3 cellular contexts compared by ENCODE assay signal in the genomic region with DNA sequence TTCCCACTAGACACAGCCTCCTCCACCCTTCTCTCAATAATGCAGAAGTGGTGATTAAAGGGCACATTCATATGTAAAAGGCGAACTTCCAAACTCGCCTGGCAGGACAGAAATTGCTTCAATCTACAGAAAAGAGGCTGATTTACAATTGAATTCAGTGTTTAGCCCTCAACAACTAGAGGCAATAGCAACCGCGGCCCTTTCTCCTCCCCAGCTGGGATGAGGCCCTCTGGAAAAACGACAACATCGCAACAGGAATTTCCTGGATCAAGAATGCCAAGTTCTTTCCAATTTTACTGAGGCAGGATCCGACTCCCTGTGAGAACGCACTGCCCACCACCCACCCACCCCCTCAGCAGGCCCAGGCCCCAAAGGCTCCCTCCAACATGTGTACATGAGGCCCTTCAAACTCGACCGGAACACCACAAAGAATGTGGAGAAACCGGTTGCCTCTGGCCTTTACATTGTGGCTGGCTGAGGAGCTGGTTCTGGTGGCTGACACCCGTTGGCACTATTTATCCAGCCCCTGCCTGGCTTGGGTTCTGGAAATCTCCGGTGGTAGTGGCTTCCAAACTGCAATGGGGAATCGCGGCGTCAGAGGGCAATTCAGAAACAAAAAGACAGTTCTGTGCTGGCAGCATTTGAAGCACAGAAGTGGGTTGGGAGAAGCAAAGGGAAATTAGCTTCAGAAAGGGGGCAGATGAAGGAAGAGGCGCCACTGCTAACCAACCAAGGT.
TF ChIP-seq lines count a peak whose summit lies in the region.

No MANE protein-coding gene starts in this region.

TF ChIP-seq in SK-N-SH, 30 proteins besides CTCF, POLR2A, EP300 and RAD21 (continued from another document):
- TF ChIP-seq, protein P1, sequence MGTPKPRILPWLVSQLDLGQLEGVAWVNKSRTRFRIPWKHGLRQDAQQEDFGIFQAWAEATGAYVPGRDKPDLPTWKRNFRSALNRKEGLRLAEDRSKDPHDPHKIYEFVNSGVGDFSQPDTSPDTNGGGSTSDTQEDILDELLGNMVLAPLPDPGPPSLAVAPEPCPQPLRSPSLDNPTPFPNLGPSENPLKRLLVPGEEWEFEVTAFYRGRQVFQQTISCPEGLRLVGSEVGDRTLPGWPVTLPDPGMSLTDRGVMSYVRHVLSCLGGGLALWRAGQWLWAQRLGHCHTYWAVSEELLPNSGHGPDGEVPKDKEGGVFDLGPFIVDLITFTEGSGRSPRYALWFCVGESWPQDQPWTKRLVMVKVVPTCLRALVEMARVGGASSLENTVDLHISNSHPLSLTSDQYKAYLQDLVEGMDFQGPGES (IDR thresholded peaks at IDR 0.05; ENCODE audit: low read depth, low read length): no peak
- no peak for TF ChIP-seq FOSL2 (IDR thresholded peaks at IDR 0.05; ENCODE audit: borderline replicate concordance, low read depth)
- TF ChIP-seq CHD2 (IDR thresholded peaks at IDR 0.05; ENCODE audit: low read length, partially characterized antibody): no peak
- TF ChIP-seq GATA2 (CRISPR knock-in tag; IDR thresholded peaks at IDR 0.05): no peak
- TF ChIP-seq GABPA (IDR thresholded peaks at IDR 0.05; ENCODE audit: low read depth): no peak
- no peak for TF ChIP-seq RXRA (IDR thresholded peaks at IDR 0.05; ENCODE audit: borderline replicate concordance, low read depth)
- TF ChIP-seq, protein P2, sequence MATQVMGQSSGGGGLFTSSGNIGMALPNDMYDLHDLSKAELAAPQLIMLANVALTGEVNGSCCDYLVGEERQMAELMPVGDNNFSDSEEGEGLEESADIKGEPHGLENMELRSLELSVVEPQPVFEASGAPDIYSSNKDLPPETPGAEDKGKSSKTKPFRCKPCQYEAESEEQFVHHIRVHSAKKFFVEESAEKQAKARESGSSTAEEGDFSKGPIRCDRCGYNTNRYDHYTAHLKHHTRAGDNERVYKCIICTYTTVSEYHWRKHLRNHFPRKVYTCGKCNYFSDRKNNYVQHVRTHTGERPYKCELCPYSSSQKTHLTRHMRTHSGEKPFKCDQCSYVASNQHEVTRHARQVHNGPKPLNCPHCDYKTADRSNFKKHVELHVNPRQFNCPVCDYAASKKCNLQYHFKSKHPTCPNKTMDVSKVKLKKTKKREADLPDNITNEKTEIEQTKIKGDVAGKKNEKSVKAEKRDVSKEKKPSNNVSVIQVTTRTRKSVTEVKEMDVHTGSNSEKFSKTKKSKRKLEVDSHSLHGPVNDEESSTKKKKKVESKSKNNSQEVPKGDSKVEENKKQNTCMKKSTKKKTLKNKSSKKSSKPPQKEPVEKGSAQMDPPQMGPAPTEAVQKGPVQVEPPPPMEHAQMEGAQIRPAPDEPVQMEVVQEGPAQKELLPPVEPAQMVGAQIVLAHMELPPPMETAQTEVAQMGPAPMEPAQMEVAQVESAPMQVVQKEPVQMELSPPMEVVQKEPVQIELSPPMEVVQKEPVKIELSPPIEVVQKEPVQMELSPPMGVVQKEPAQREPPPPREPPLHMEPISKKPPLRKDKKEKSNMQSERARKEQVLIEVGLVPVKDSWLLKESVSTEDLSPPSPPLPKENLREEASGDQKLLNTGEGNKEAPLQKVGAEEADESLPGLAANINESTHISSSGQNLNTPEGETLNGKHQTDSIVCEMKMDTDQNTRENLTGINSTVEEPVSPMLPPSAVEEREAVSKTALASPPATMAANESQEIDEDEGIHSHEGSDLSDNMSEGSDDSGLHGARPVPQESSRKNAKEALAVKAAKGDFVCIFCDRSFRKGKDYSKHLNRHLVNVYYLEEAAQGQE (IDR thresholded peaks at IDR 0.05; ENCODE audit: low read depth, low read length): no peak
- TF ChIP-seq TCF12 (IDR thresholded peaks at IDR 0.05): no peak
- TF ChIP-seq, protein P3, sequence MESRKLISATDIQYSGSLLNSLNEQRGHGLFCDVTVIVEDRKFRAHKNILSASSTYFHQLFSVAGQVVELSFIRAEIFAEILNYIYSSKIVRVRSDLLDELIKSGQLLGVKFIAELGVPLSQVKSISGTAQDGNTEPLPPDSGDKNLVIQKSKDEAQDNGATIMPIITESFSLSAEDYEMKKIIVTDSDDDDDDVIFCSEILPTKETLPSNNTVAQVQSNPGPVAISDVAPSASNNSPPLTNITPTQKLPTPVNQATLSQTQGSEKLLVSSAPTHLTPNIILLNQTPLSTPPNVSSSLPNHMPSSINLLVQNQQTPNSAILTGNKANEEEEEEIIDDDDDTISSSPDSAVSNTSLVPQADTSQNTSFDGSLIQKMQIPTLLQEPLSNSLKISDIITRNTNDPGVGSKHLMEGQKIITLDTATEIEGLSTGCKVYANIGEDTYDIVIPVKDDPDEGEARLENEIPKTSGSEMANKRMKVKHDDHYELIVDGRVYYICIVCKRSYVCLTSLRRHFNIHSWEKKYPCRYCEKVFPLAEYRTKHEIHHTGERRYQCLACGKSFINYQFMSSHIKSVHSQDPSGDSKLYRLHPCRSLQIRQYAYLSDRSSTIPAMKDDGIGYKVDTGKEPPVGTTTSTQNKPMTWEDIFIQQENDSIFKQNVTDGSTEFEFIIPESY (IDR thresholded peaks at IDR 0.05; ENCODE audit: borderline replicate concordance, low read depth): no peak
- no peak for TF ChIP-seq ELF1 (IDR thresholded peaks at IDR 0.05)
- TF ChIP-seq FOXM1 (IDR thresholded peaks at IDR 0.05; ENCODE audit: low read depth): no peak
- TF ChIP-seq RFX5 (IDR thresholded peaks at IDR 0.05; ENCODE audit: low read length): no peak

TF ChIP-seq in SK-N-SH treated with all-trans-retinoic acid at 6 μM for 48 hours, 23 proteins besides CTCF, POLR2A, EP300 and RAD21 (continued from another document):
- TF ChIP-seq, protein P4, sequence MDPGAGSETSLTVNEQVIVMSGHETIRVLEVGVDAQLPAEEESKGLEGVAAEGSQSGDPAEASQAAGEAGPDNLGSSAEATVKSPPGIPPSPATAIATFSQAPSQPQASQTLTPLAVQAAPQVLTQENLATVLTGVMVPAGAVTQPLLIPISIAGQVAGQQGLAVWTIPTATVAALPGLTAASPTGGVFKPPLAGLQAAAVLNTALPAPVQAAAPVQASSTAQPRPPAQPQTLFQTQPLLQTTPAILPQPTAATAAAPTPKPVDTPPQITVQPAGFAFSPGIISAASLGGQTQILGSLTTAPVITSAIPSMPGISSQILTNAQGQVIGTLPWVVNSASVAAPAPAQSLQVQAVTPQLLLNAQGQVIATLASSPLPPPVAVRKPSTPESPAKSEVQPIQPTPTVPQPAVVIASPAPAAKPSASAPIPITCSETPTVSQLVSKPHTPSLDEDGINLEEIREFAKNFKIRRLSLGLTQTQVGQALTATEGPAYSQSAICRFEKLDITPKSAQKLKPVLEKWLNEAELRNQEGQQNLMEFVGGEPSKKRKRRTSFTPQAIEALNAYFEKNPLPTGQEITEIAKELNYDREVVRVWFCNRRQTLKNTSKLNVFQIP (CRISPR knock-in tag; IDR thresholded peaks at IDR 0.05; ENCODE audit: borderline replicate concordance, low read depth): no peak
- no peak for TF ChIP-seq TOX (CRISPR knock-in tag; IDR thresholded peaks at IDR 0.05; ENCODE audit: borderline replicate concordance)
- TF ChIP-seq ZNF565 (CRISPR knock-in tag; conservative IDR thresholded peaks at IDR 0.05; ENCODE audit: low read depth): no peak
- TF ChIP-seq, protein P5, sequence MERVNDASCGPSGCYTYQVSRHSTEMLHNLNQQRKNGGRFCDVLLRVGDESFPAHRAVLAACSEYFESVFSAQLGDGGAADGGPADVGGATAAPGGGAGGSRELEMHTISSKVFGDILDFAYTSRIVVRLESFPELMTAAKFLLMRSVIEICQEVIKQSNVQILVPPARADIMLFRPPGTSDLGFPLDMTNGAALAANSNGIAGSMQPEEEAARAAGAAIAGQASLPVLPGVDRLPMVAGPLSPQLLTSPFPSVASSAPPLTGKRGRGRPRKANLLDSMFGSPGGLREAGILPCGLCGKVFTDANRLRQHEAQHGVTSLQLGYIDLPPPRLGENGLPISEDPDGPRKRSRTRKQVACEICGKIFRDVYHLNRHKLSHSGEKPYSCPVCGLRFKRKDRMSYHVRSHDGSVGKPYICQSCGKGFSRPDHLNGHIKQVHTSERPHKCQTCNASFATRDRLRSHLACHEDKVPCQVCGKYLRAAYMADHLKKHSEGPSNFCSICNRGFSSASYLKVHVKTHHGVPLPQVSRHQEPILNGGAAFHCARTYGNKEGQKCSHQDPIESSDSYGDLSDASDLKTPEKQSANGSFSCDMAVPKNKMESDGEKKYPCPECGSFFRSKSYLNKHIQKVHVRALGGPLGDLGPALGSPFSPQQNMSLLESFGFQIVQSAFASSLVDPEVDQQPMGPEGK (CRISPR knock-in tag; IDR thresholded peaks at IDR 0.05; ENCODE audit: borderline replicate concordance): no peak
- TF ChIP-seq ESRRG (CRISPR knock-in tag; IDR thresholded peaks at IDR 0.05): no peak

TF ChIP-seq in endothelial cell of umbilical vein, 7 proteins besides CTCF, POLR2A, EP300 and RAD21 (continued from another document):
- TF ChIP-seq FOS (IDR thresholded peaks at IDR 0.05; ENCODE audit: borderline replicate concordance, insufficient read depth, low read length) (no peak), GATA2 (IDR thresholded peaks at IDR 0.05; ENCODE audit: insufficient read depth, insufficient read length, low read depth, low read length) (no peak)
